ENCODE assay signal across 33 cellular contexts in genomic region chr18:30142248-30142647, GRCh38.
"Had no signal": no experiment of that assay in that cellular context is flagged by ENCODE, and none has a peak within 500 bp of the region (broad histone marks: within the 10 kb centered on the region; RNA-seq: fewer than 3 reads in every experiment).

No MANE protein-coding gene starts in this region.

- H3K27ac ChIP-seq: ascending aorta, cardiac muscle cell, PC-9, RWPE1, WERI-Rb-1 had no signal

- ATAC-seq: activated CD8-positive, alpha-beta T cell treated with anti-CD3 and anti-CD28 coated beads for 36 hours; Right ventricle myocardium inferior; SK-N-SH treated with all-trans-retinoic acid at 6 μM for 48 hours; T-cell; T-helper 17 cell had no signal

- H3K27me3 ChIP-seq: ascending aorta, cardiac muscle cell, MG63 had no signal

- H3K4me3 Mint-ChIP-seq: activated CD4-positive, alpha-beta T cell treated with anti-CD3 and anti-CD28 coated beads, Interleukin-2, amount 10 ng/mL, durations not matched to agents 24 days and 14 days; activated CD8-positive, alpha-beta T cell treated with anti-CD3 and anti-CD28 coated beads for 36 hours; activated naive CD4-positive, alpha-beta T cell treated with anti-CD3 and anti-CD28 coated beads, Interleukin-2, amount 50 U/mL, for 24 hours; activated naive CD8-positive, alpha-beta T cell treated with anti-CD3 and anti-CD28 coated beads, Interleukin-2, amount 10 ng/mL, durations not matched to agents 7 days and 5 days; activated T-cell treated with anti-CD3 and anti-CD28 coated beads, Interleukin-2, amount 50 U/mL, for 24 hours; central memory CD8-positive, alpha-beta T cell; T-cell; T-helper 17 cell had no signal

- H3K27me3 Mint-ChIP-seq: activated CD4-positive, alpha-beta T cell treated with anti-CD3 and anti-CD28 coated beads, Interleukin-2, amount 10 ng/mL, durations not matched to agents 24 days and 14 days; activated CD8-positive, alpha-beta T cell treated with anti-CD3 and anti-CD28 coated beads for 36 hours; activated naive CD4-positive, alpha-beta T cell treated with anti-CD3 and anti-CD28 coated beads, Interleukin-2, amount 50 U/mL, for 24 hours; activated naive CD8-positive, alpha-beta T cell treated with anti-CD3 and anti-CD28 coated beads, Interleukin-2, amount 10 ng/mL, durations not matched to agents 7 days and 5 days; activated T-cell treated with anti-CD3 and anti-CD28 coated beads, Interleukin-2, amount 50 U/mL, for 24 hours; central memory CD8-positive, alpha-beta T cell; T-cell; T-helper 17 cell had no signal

- H3K4me2 ChIP-seq: PC-9 had no signal

- H3K27ac Mint-ChIP-seq: activated CD4-positive, alpha-beta T cell treated with anti-CD3 and anti-CD28 coated beads, Interleukin-2, amount 10 ng/mL, durations not matched to agents 24 days and 14 days; activated CD8-positive, alpha-beta T cell treated with anti-CD3 and anti-CD28 coated beads for 36 hours; activated naive CD4-positive, alpha-beta T cell treated with anti-CD3 and anti-CD28 coated beads, Interleukin-2, amount 50 U/mL, for 24 hours; activated naive CD8-positive, alpha-beta T cell treated with anti-CD3 and anti-CD28 coated beads, Interleukin-2, amount 10 ng/mL, durations not matched to agents 7 days and 5 days; activated T-cell treated with anti-CD3 and anti-CD28 coated beads, Interleukin-2, amount 50 U/mL, for 24 hours; activated T-helper 2 cell treated with anti-CD3 and anti-CD28 coated beads, Interferon-gamma antibody, Interleukin-2, Interleukin-4, amounts not matched to agents 10 μg/mL and 5 μg/mL and 100 μg/mL, durations not matched to agents 14 hours and 24 hours and 36 hours; T-cell; T-helper 17 cell had no signal

- H3K9me3 ChIP-seq: ascending aorta, MG63 had no signal

- H2AFZ ChIP-seq: PC-9 had no signal

- H3K36me3 ChIP-seq: ascending aorta, cardiac muscle cell, MG63, WERI-Rb-1 had no signal

- H3K4me1 ChIP-seq: ascending aorta had no signal

- H3K4me3 ChIP-seq: ascending aorta, cardiac muscle cell, MG63, PC-9 had no signal

- H3K36me3 Mint-ChIP-seq: activated naive CD4-positive, alpha-beta T cell treated with anti-CD3 and anti-CD28 coated beads, Interleukin-2, amount 50 U/mL, for 24 hours; activated naive CD8-positive, alpha-beta T cell treated with anti-CD3 and anti-CD28 coated beads, Interleukin-2, amount 10 ng/mL, durations not matched to agents 7 days and 5 days; T-cell had no signal

- H3K4me1 Mint-ChIP-seq: activated CD4-positive, alpha-beta T cell treated with anti-CD3 and anti-CD28 coated beads, Interleukin-2, amount 10 ng/mL, durations not matched to agents 24 days and 14 days; activated naive CD4-positive, alpha-beta T cell treated with anti-CD3 and anti-CD28 coated beads, Interleukin-2, amount 50 U/mL, for 24 hours; activated naive CD8-positive, alpha-beta T cell treated with anti-CD3 and anti-CD28 coated beads, Interleukin-2, amount 10 ng/mL, durations not matched to agents 7 days and 5 days; central memory CD8-positive, alpha-beta T cell; T-cell; T-helper 17 cell had no signal

- DNase-seq: activated CD4-positive, alpha-beta T cell treated with anti-CD3 and anti-CD28 coated beads, Interleukin-2, amount 10 ng/mL, durations not matched to agents 24 days and 14 days; activated CD4-positive, alpha-beta T cell treated with anti-CD3 and anti-CD28 coated beads, Interleukin-2, amount 50 U/mL, for 4 hours; activated CD8-positive, alpha-beta T cell treated with anti-CD3 and anti-CD28 coated beads for 36 hours; activated gamma-delta T cell; activated naive CD4-positive, alpha-beta T cell treated with Interleukin-2 at 50 U/mL for 16 hours; activated naive CD8-positive, alpha-beta T cell treated with anti-CD3 and anti-CD28 coated beads, Interleukin-2, amount 10 ng/mL, durations not matched to agents 7 days and 5 days; activated T-cell treated with anti-CD3 and anti-CD28 coated beads, Interleukin-2, amount 50 U/mL, for 24 hours; amygdala; Kasumi-1; MG63; NCI-H1048; NCI-H1105 treated with DMSO at 0.1 percent for 48 hours; NCI-H1436; NCI-H1694; NCI-H1930; NCI-H2081 treated with DMSO at 0.1 percent for 48 hours; NCI-H345; NCI-H526; NCI-H748 treated with DMSO at 0.1 percent for 48 hours; NK-92 treated with Interleukin-12 subunit alpha and Interleukin-12 subunit beta, amount 100 ng/mL, for 24 hours; PC-9; SIG-M5; T-cell; T-helper 17 cell; WERI-Rb-1 had no signal
